9 cellular contexts compared by ENCODE assay signal in genomic region chr5:34415559-34416198, GRCh38.
DNase-seq lines count a peak whose midpoint lies in the region; ATAC-seq and TF ChIP-seq lines count a peak whose summit lies in the region.
"Had no signal": no experiment of that assay in that cellular context is flagged by ENCODE, and none has a peak within 500 bp of the region (broad histone marks: within the 10 kb centered on the region; RNA-seq: fewer than 3 reads in every experiment).

No MANE protein-coding gene starts in this region.

- no peak overlapping the region for H3K4me3 ChIP-seq in foreskin fibroblast (ENCODE audit: low read depth in 1 of 2, low read length in 2 of 2)

- ATAC-seq in GM18511 (IDR thresholded peaks at IDR 0.05; ENCODE audit: unreplicated experiment), result peak; percentile 100
- ATAC-seq in GM21619 (IDR thresholded peaks at IDR 0.05; ENCODE audit: unreplicated experiment), result peak; percentile 100
- ATAC-seq in HG03439 (IDR thresholded peaks at IDR 0.05; ENCODE audit: unreplicated experiment), result peak; percentile 99

- no peaks in the 10 kb centered on the region for H3K36me3 Mint-ChIP-seq in activated T-helper 1 cell treated with anti-CD3 and anti-CD28 coated beads, Interleukin-12 subunit alpha, Interleukin-12 subunit beta, Interleukin-2, Interleukin-4 antibody, amounts not matched to agents 30 ng/mL and 10 ng/mL and 1 ng/mL, durations not matched to agents 14 hours and 24 hours and 36 hours (ENCODE audit: low read depth)

- intact Hi-C loops in activated T-helper 1 cell treated with anti-CD3 and anti-CD28 coated beads, Interleukin-12 subunit alpha, Interleukin-12 subunit beta, Interleukin-2, Interleukin-4 antibody, amounts not matched to agents 30 ng/mL and 10 ng/mL and 1 ng/mL, durations not matched to agents 14 hours and 24 hours and 36 hours (cut with micrococcal nuclease), result no loop called here

- TF ChIP-seq CTCF in foreskin fibroblast (IDR thresholded peaks at IDR 0.05; ENCODE audit: low read depth, low read length), result no peak

- DNase-seq in foreskin fibroblast (peak; percentile 38 to 61), C1 segment of cervical spinal cord (lab: John Stamatoyannopoulos, UW) (no peak), amygdala (lab: John Stamatoyannopoulos, UW) (no peak), NCI-H1105 treated with DMSO at 0.1 percent for 48 hours (lab: John Stamatoyannopoulos, UW) (no peak)
- DNase-seq in activated T-helper 1 cell treated with anti-CD3 and anti-CD28 coated beads, Interleukin-12 subunit alpha, Interleukin-12 subunit beta, Interleukin-2, Interleukin-4 antibody, amounts not matched to agents 30 ng/mL and 10 ng/mL and 1 ng/mL, durations not matched to agents 14 hours and 24 hours and 36 hours (ENCODE audit: low spot score), result no peak
- DNase-seq: dermis blood vessel endothelial cell had no signal

- no peak overlapping the region for H3K4me3 Mint-ChIP-seq in activated T-helper 1 cell treated with anti-CD3 and anti-CD28 coated beads, Interleukin-12 subunit alpha, Interleukin-12 subunit beta, Interleukin-2, Interleukin-4 antibody, amounts not matched to agents 30 ng/mL and 10 ng/mL and 1 ng/mL, durations not matched to agents 14 hours and 24 hours and 36 hours

- peaks cover 6% of the 10 kb centered on the region for H3K9me3 Mint-ChIP-seq in activated T-helper 1 cell treated with anti-CD3 and anti-CD28 coated beads, Interleukin-12 subunit alpha, Interleukin-12 subunit beta, Interleukin-2, Interleukin-4 antibody, amounts not matched to agents 30 ng/mL and 10 ng/mL and 1 ng/mL, durations not matched to agents 14 hours and 24 hours and 36 hours

- H3K27me3 Mint-ChIP-seq in activated T-helper 1 cell treated with anti-CD3 and anti-CD28 coated beads, Interleukin-12 subunit alpha, Interleukin-12 subunit beta, Interleukin-2, Interleukin-4 antibody, amounts not matched to agents 30 ng/mL and 10 ng/mL and 1 ng/mL, durations not matched to agents 14 hours and 24 hours and 36 hours (ENCODE audit: insufficient read depth), result peaks cover 9% of the 10 kb centered on the region

- no peak overlapping the region for H3K27ac Mint-ChIP-seq in activated T-helper 1 cell treated with anti-CD3 and anti-CD28 coated beads, Interleukin-12 subunit alpha, Interleukin-12 subunit beta, Interleukin-2, Interleukin-4 antibody, amounts not matched to agents 30 ng/mL and 10 ng/mL and 1 ng/mL, durations not matched to agents 14 hours and 24 hours and 36 hours

- peaks cover 6% of the 10 kb centered on the region for H3K4me1 Mint-ChIP-seq in activated T-helper 1 cell treated with anti-CD3 and anti-CD28 coated beads, Interleukin-12 subunit alpha, Interleukin-12 subunit beta, Interleukin-2, Interleukin-4 antibody, amounts not matched to agents 30 ng/mL and 10 ng/mL and 1 ng/mL, durations not matched to agents 14 hours and 24 hours and 36 hours (ENCODE audit: low read depth)

Comparison
In these comparisons a context has a peak if more than half of its experiments do, and no peak if none do; other contexts are left out.
1. DNase-seq: peak in foreskin fibroblast (2 of 2); none in C1 segment of cervical spinal cord (0 of 14), amygdala (0 of 56), activated T-helper 1 cell treated with anti-CD3 and anti-CD28 coated beads, Interleukin-12 subunit alpha, Interleukin-12 subunit beta, Interleukin-2, Interleukin-4 antibody, amounts not matched to agents 30 ng/mL and 10 ng/mL and 1 ng/mL, durations not matched to agents 14 hours and 24 hours and 36 hours (single experiment) and NCI-H1105 treated with DMSO at 0.1 percent for 48 hours (single experiment).
2. Peak in every context shown above with its lines, with median percentiles within 50 percentile points of each other: ATAC-seq.